In genomic region chr12:19971396-19971802, GRCh38 we compare ENCODE assay signal across 15 cellular contexts.
DNase-seq lines count a peak whose midpoint lies in the region; ATAC-seq, FAIRE-seq and TF ChIP-seq lines count a peak whose summit lies in the region.
"Had no signal": no experiment of that assay in that cellular context is flagged by ENCODE, and none has a peak within 500 bp of the region (broad histone marks: within the 10 kb centered on the region; RNA-seq: fewer than 3 reads in every experiment).

No MANE protein-coding gene starts in this region.

- peaks cover 32% of the 10 kb centered on the region for H3K4me1 Mint-ChIP-seq in astrocyte (ENCODE audit: low read depth, unreplicated experiment)
- peaks cover 0 to 2% (median 0%) of the 10 kb centered on the region in 7 donors for H3K4me1 Mint-ChIP-seq in naive thymus-derived CD4-positive, alpha-beta T cell

- no peaks in the 10 kb centered on the region for H3K79me2 ChIP-seq in astrocyte (ENCODE audit: insufficient read depth, low read length)
- peaks cover 5% of the 10 kb centered on the region for H3K79me2 ChIP-seq in trophoblast cell (ENCODE audit: control insufficient read depth, insufficient read depth, low read length, poor library complexity)
- no peaks in the 10 kb centered on the region for H3K79me2 ChIP-seq in PC-3 (ENCODE audit: low read length)

- ATAC-seq in PC-3 = no peak
- no peak for ATAC-seq in heart right ventricle
- no peak for ATAC-seq in naive thymus-derived CD4-positive, alpha-beta T cell
- ATAC-seq: CD8-positive, alpha-beta T cell; natural killer cell treated with Interleukin-12 subunit alpha and Interleukin-12 subunit beta and Interleukin-15 and Interleukin-18, amount 100 ng/mL, for 72 hours had no signal

- H4K12ac ChIP-seq in trophoblast cell (ENCODE audit: low read depth, low read length) = no peak overlapping the region

- no peaks in the 10 kb centered on the region for H3K27me3 Mint-ChIP-seq in astrocyte (ENCODE audit: low read depth, unreplicated experiment)
- H3K27me3 Mint-ChIP-seq in naive thymus-derived CD4-positive, alpha-beta T cell = no peaks in the 10 kb centered on the region
- H3K27me3 Mint-ChIP-seq: natural killer cell treated with Interleukin-12 subunit alpha and Interleukin-12 subunit beta and Interleukin-15 and Interleukin-18, amount 100 ng/mL, for 72 hours had no signal

- peak overlapping the region; percentile 94 for H3K4ac ChIP-seq in trophoblast cell (ENCODE audit: low read depth, low read length)

- intact Hi-C loops in PC-3 (cut with micrococcal nuclease) (no loop called here), heart right ventricle (cut with DNase I) (no loop called here)
- intact Hi-C loops in naive thymus-derived CD4-positive, alpha-beta T cell (cut with micrococcal nuclease) = no loop called here

- no peaks in the 10 kb centered on the region for H3K9me3 Mint-ChIP-seq in astrocyte (ENCODE audit: unreplicated experiment)
- H3K9me3 Mint-ChIP-seq in naive thymus-derived CD4-positive, alpha-beta T cell = peaks cover 0 to 10% (median 3%) of the 10 kb centered on the region in 11 donors
- H3K9me3 Mint-ChIP-seq: activated T-helper 1 cell treated with anti-CD3 and anti-CD28 coated beads, Interleukin-12 subunit alpha, Interleukin-12 subunit beta, Interleukin-2, Interleukin-4 antibody, amounts not matched to agents 30 ng/mL and 10 ng/mL and 1 ng/mL, durations not matched to agents 14 hours and 24 hours and 36 hours; CD8-positive, alpha-beta T cell had no signal

- peak overlapping the region; percentile 67 for H3K27ac Mint-ChIP-seq in astrocyte (ENCODE audit: unreplicated experiment)
- no peak overlapping the region for H3K27ac Mint-ChIP-seq in naive thymus-derived CD4-positive, alpha-beta T cell
- H3K27ac Mint-ChIP-seq: activated T-helper 1 cell treated with anti-CD3 and anti-CD28 coated beads, Interleukin-12 subunit alpha, Interleukin-12 subunit beta, Interleukin-2, Interleukin-4 antibody, amounts not matched to agents 30 ng/mL and 10 ng/mL and 1 ng/mL, durations not matched to agents 14 hours and 24 hours and 36 hours; CD8-positive, alpha-beta T cell; natural killer cell treated with Interleukin-12 subunit alpha and Interleukin-12 subunit beta and Interleukin-15 and Interleukin-18, amount 100 ng/mL, for 72 hours had no signal

- no peaks in the 10 kb centered on the region for H3K36me3 Mint-ChIP-seq in astrocyte (ENCODE audit: low read depth, unreplicated experiment)
- H3K36me3 Mint-ChIP-seq in naive thymus-derived CD4-positive, alpha-beta T cell = no peaks in the 10 kb centered on the region
- H3K36me3 Mint-ChIP-seq: CD8-positive, alpha-beta T cell; natural killer cell treated with Interleukin-12 subunit alpha and Interleukin-12 subunit beta and Interleukin-15 and Interleukin-18, amount 100 ng/mL, for 72 hours had no signal

- H3K9ac ChIP-seq in astrocyte (ENCODE audit: low read length) (peak overlapping the region; percentile 10), iPS-20b (ENCODE audit: low read depth, low read length) (peak overlapping the region; percentile 39; the same call in 1 of the 2 replicates), trophoblast cell (ENCODE audit: low read length) (no peak overlapping the region), PC-3 (ENCODE audit: low read length) (no peak overlapping the region)

- H3K27me3 ChIP-seq in astrocyte (ENCODE audit: insufficient read depth, low read length) = no peaks in the 10 kb centered on the region
- no peaks in the 10 kb centered on the region for H3K27me3 ChIP-seq in iPS-20b (ENCODE audit: insufficient read depth, low read length)
- H3K27me3 ChIP-seq in trophoblast cell (ENCODE audit: insufficient read depth, low read length) = no peaks in the 10 kb centered on the region
- no peaks in the 10 kb centered on the region for H3K27me3 ChIP-seq in PC-3 (ENCODE audit: low read length)
- no peaks in the 10 kb centered on the region for H3K27me3 ChIP-seq in heart right ventricle
- no peaks in the 10 kb centered on the region for H3K27me3 ChIP-seq in naive thymus-derived CD4-positive, alpha-beta T cell (ENCODE audit: control insufficient read depth in 2 of 2, insufficient read depth in 2 of 2, low read length in 2 of 2)
- H3K27me3 ChIP-seq: Peyer's patch had no signal

- H2AK5ac ChIP-seq in trophoblast cell (ENCODE audit: low read length) = peak overlapping the region; percentile 32

- no peak overlapping the region for H3K27ac ChIP-seq in astrocyte (ENCODE audit: low read depth, low read length)
- H3K27ac ChIP-seq in iPS-20b (ENCODE audit: low read length) = peak overlapping the region; percentile 40
- peak overlapping the region; percentile 98 for H3K27ac ChIP-seq in trophoblast cell (ENCODE audit: low read depth, low read length)
- no peak overlapping the region for H3K27ac ChIP-seq in PC-3 (ENCODE audit: low read length)
- H3K27ac ChIP-seq in heart right ventricle = no peak overlapping the region
- H3K27ac ChIP-seq in naive thymus-derived CD4-positive, alpha-beta T cell (ENCODE audit: low read depth, low read length) = no peak overlapping the region
- H3K27ac ChIP-seq: coronary artery, Peyer's patch, VCaP had no signal

- H3K9me2 ChIP-seq in PC-3 (replicated peaks; ENCODE audit: low read length) = no peaks in the 10 kb centered on the region

- H2BK12ac ChIP-seq in trophoblast cell (ENCODE audit: low read length) = peak overlapping the region; percentile 95

- H3F3A ChIP-seq in PC-3 (ENCODE audit: low read length, unreplicated experiment) = no peaks in the 10 kb centered on the region

- H2BK120ac ChIP-seq in trophoblast cell (ENCODE audit: insufficient read depth, low read length, poor library complexity) = peak overlapping the region; percentile 99

- H4K91ac ChIP-seq in trophoblast cell (ENCODE audit: low read depth, low read length) = peak overlapping the region; percentile 98

- peak overlapping the region; percentile 92 for H3K14ac ChIP-seq in trophoblast cell (ENCODE audit: low read length)

- H3K18ac ChIP-seq in trophoblast cell (ENCODE audit: low read length) = peak overlapping the region; percentile 66

- H3K4me3 Mint-ChIP-seq in astrocyte (ENCODE audit: unreplicated experiment) = no peak overlapping the region
- no peak overlapping the region for H3K4me3 Mint-ChIP-seq in naive thymus-derived CD4-positive, alpha-beta T cell
- H3K4me3 Mint-ChIP-seq: activated T-helper 1 cell treated with anti-CD3 and anti-CD28 coated beads, Interleukin-12 subunit alpha, Interleukin-12 subunit beta, Interleukin-2, Interleukin-4 antibody, amounts not matched to agents 30 ng/mL and 10 ng/mL and 1 ng/mL, durations not matched to agents 14 hours and 24 hours and 36 hours; CD8-positive, alpha-beta T cell; natural killer cell treated with Interleukin-12 subunit alpha and Interleukin-12 subunit beta and Interleukin-15 and Interleukin-18, amount 100 ng/mL, for 72 hours had no signal

- H3K4me2 ChIP-seq in astrocyte (ENCODE audit: low read length) = no peak overlapping the region
- no peak overlapping the region for H3K4me2 ChIP-seq in trophoblast cell (ENCODE audit: low read length)
- no peak overlapping the region for H3K4me2 ChIP-seq in PC-3 (ENCODE audit: low read length)

- peak overlapping the region; percentile 100 for H2BK5ac ChIP-seq in trophoblast cell (ENCODE audit: low read depth, low read length, poor library complexity)

- peaks cover 40% of the 10 kb centered on the region for H3K79me1 ChIP-seq in trophoblast cell (ENCODE audit: low read length)

- H4K20me1 ChIP-seq in astrocyte (ENCODE audit: insufficient read depth, low read length) = no peaks in the 10 kb centered on the region
- H4K20me1 ChIP-seq in PC-3 (ENCODE audit: low read length) = no peaks in the 10 kb centered on the region

- CTCF ChIA-PET in PC-3 (lab: Charles Lee) = no interaction called here
- CTCF ChIA-PET in naive thymus-derived CD4-positive, alpha-beta T cell (lab: Charles Lee) = no interaction called here

- POLR2A ChIA-PET in PC-3 (lab: Charles Lee; ENCODE audit: unreplicated experiment) = no interaction called here
- POLR2A ChIA-PET in naive thymus-derived CD4-positive, alpha-beta T cell (lab: Charles Lee) = interaction anchor here (0.6 kb wide), 1 partner anchor 34 kb away, joined by 3 read pairs; no protein-coding TSS in a partner anchor

- H3K23ac ChIP-seq in trophoblast cell (ENCODE audit: low read length) = no peak overlapping the region

- peak; percentile 3 for DNase-seq in HK-2 (ENCODE audit: unreplicated experiment)
- DNase-seq in astrocyte (ENCODE audit: low read depth) = peak; percentile 94
- DNase-seq in trophoblast cell = peak; percentile 84 to 86
- no peak for DNase-seq in PC-3
- no peak for DNase-seq in heart right ventricle
- no peak for DNase-seq in naive thymus-derived CD4-positive, alpha-beta T cell
- DNase-seq in NCI-H1105 (lab: John Stamatoyannopoulos, UW) = no peak
- DNase-seq: CD8-positive, alpha-beta T cell; NCI-H2081 treated with DMSO at 0.1 percent for 48 hours; Peyer's patch had no signal

- no peak overlapping the region for H2AFZ ChIP-seq in astrocyte (ENCODE audit: low read depth, low read length)
- H2AFZ ChIP-seq in trophoblast cell (ENCODE audit: insufficient read depth, low read length, poor library complexity) = no peak overlapping the region
- H2AFZ ChIP-seq in PC-3 (ENCODE audit: low read length) = no peak overlapping the region

- H3K4me1 ChIP-seq in astrocyte (ENCODE audit: insufficient read depth, low read length) (peaks cover 24% of the 10 kb centered on the region), iPS-20b (ENCODE audit: insufficient read depth, low read length) (peaks cover 12% of the 10 kb centered on the region), trophoblast cell (ENCODE audit: control insufficient read depth in 1 of 2, insufficient read depth in 2 of 2, low read length in 2 of 2) (peaks cover 14 to 18% of the 10 kb centered on the region in 2 experiments), PC-3 (ENCODE audit: insufficient read depth, low read length) (no peaks in the 10 kb centered on the region), heart right ventricle (peaks cover 0 to 21% (median 6%) of the 10 kb centered on the region in 9 donors)
- H3K4me1 ChIP-seq in naive thymus-derived CD4-positive, alpha-beta T cell (ENCODE audit: control insufficient read depth in 2 of 2, insufficient read depth in 2 of 2, low read length in 2 of 2) = no peaks in the 10 kb centered on the region
- H3K4me1 ChIP-seq: Peyer's patch had no signal

- H3K9me3 ChIP-seq in astrocyte (ENCODE audit: insufficient read depth, low read depth, low read length) = no peaks in the 10 kb centered on the region
- no peaks in the 10 kb centered on the region for H3K9me3 ChIP-seq in iPS-20b (ENCODE audit: insufficient read depth, low read depth, low read length)
- H3K9me3 ChIP-seq in trophoblast cell (ENCODE audit: insufficient read depth, low read depth, low read length) = no peaks in the 10 kb centered on the region
- no peaks in the 10 kb centered on the region for H3K9me3 ChIP-seq in PC-3 (ENCODE audit: low read length)
- H3K9me3 ChIP-seq in heart right ventricle = peaks cover 0 to 4% (median 0%) of the 10 kb centered on the region in 11 donors
- no peaks in the 10 kb centered on the region for H3K9me3 ChIP-seq in naive thymus-derived CD4-positive, alpha-beta T cell (ENCODE audit: control insufficient read depth in 2 of 3, low read length in 3 of 3)
- H3K9me3 ChIP-seq: Peyer's patch had no signal

- no CpG with 5 or more reads among the region's 5 CpGs for WGBS in trophoblast cell (ENCODE audit: extremely low coverage, insufficient coverage, insufficient read length)
- 64 to 71% methylated on average over 5 of the region's 5 CpGs for WGBS in heart right ventricle, 2 donors

- TF ChIP-seq CTCF in astrocyte (IDR thresholded peaks at IDR 0.05; ENCODE audit: insufficient read depth, low read depth, low read length) (no peak), PC-3 (conservative IDR thresholded peaks at IDR 0.05; ENCODE audit: low read depth, low read length) (no peak), heart right ventricle (IDR thresholded peaks at IDR 0.05) (no peak)

- H3K4me3 ChIP-seq in astrocyte (ENCODE audit: insufficient read depth, low read depth, low read length) (no peak overlapping the region), iPS-20b (ENCODE audit: low read length) (peak overlapping the region; percentile 28; the same call in 1 of the 2 replicates), trophoblast cell (ENCODE audit: low read depth, low read length) (no peak overlapping the region), PC-3 (ENCODE audit: low read length) (no peak overlapping the region), heart right ventricle (no peak overlapping the region)
- H3K4me3 ChIP-seq in naive thymus-derived CD4-positive, alpha-beta T cell (ENCODE audit: low read length) = no peak overlapping the region
- H3K4me3 ChIP-seq: coronary artery, Peyer's patch had no signal

- no TSS peak for BruUV-seq in PC-3 (replicated peaks; lab: Mats Ljungman, UMichigan)

- peak overlapping the region; percentile 82 for H4K8ac ChIP-seq in trophoblast cell (ENCODE audit: low read depth, low read length)

- no peaks in the 10 kb centered on the region for H3K36me3 ChIP-seq in astrocyte (ENCODE audit: insufficient read depth, low read length)
- H3K36me3 ChIP-seq in iPS-20b (ENCODE audit: insufficient read depth, low read depth, low read length) = no peaks in the 10 kb centered on the region
- no peaks in the 10 kb centered on the region for H3K36me3 ChIP-seq in trophoblast cell (ENCODE audit: control insufficient read depth in 1 of 2, insufficient read depth in 2 of 2, low read length in 2 of 2)
- no peaks in the 10 kb centered on the region for H3K36me3 ChIP-seq in PC-3 (ENCODE audit: low read depth, low read length)
- no peaks in the 10 kb centered on the region for H3K36me3 ChIP-seq in heart right ventricle
- no peaks in the 10 kb centered on the region for H3K36me3 ChIP-seq in naive thymus-derived CD4-positive, alpha-beta T cell (ENCODE audit: control insufficient read depth in 2 of 3, insufficient read depth in 3 of 3, low read length in 3 of 3)
- H3K36me3 ChIP-seq: Peyer's patch had no signal

- no peak for FAIRE-seq in astrocyte (lab: Jason Lieb, UNC)

Comparison
In these comparisons a context has a peak if more than half of its experiments do, and no peak if none do; other contexts are left out.
1. DNase-seq: peak in HK-2 (single experiment), astrocyte (single experiment) and trophoblast cell (2 of 2); none in PC-3 (single experiment), heart right ventricle (0 of 2), naive thymus-derived CD4-positive, alpha-beta T cell (0 of 9) and NCI-H1105 (single experiment).
2. H3K27ac ChIP-seq: peak in iPS-20b (single experiment) and trophoblast cell (single experiment); none in astrocyte (single experiment), PC-3 (single experiment), heart right ventricle (0 of 10) and naive thymus-derived CD4-positive, alpha-beta T cell (single experiment).
3. H3K9ac ChIP-seq: peak in astrocyte (single experiment) and iPS-20b (single experiment); none in trophoblast cell (single experiment) and PC-3 (single experiment).